Comparison of ENCODE assay signal across 19 cellular contexts in the genomic region with DNA sequence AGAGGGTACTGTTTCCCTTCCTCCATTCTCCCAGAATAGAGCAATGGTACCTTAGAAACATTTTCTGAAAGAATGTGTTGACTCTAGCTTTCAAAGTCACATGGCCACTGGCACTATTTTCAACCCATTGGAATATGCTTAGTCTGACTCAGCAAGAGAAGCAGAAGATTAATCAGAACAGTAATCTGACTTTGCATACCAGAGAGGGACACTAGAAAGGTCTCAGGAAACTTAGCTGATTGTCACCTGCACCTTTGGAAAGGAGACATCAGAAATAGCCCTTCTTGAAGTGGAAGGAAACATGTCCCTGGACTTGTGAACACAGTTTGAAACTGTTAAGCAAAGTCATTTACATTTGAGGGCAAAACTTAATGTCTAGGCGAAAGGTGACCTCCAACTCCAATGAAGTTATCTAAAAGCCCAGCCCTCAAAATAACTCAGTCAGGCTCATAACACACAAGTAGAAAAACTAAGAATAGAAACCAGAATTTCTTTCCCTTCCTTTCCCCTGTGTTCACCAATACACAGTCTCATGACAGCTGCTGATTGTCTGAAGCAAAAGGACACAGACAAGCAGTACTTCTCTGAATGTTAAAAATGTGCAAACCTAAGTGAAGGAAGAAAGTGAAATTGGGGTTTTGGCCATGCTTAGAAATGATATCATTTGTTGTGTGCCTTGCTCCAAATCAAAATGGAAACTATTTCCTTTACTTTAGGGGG.
DNase-seq lines count a peak whose midpoint lies in the region; ATAC-seq, FAIRE-seq and TF ChIP-seq lines count a peak whose summit lies in the region.
"Had no signal": no experiment of that assay in that cellular context is flagged by ENCODE, and none has a peak within 500 bp of the region (broad histone marks: within the 10 kb centered on the region; RNA-seq: fewer than 3 reads in every experiment).

No MANE protein-coding gene starts in this region.

- CTCF ChIA-PET in RWPE1 (lab: Yijun Ruan, JAX): no interaction called here

- ATAC-seq in GM18858 (IDR thresholded peaks at IDR 0.05; ENCODE audit: unreplicated experiment): peak; percentile 55
- peak; percentile 54 for ATAC-seq in GM21576 (IDR thresholded peaks at IDR 0.05; ENCODE audit: unreplicated experiment)
- ATAC-seq in HG03103 (IDR thresholded peaks at IDR 0.05; ENCODE audit: low read depth, unreplicated experiment): peak; percentile 56
- no peak for ATAC-seq in gastrocnemius medialis
- ATAC-seq: stimulated activated memory B cell treated with anti-CD40 and anti-IgM and Interleukin-4, amounts not matched to agents 10 μg/mL and 1 μg/mL and 100 μg/mL, for 72 hours had no signal

- no peak for TF ChIP-seq POLR2A in gastrocnemius medialis (IDR thresholded peaks at IDR 0.05)

- in situ Hi-C loops in gastrocnemius medialis (cut with MboI; ENCODE audit: low sequenced_read_pairs in 4 of 4): no loop called here

- H3K36me3 ChIP-seq in kidney (ENCODE audit: control insufficient read depth in 1 of 2, insufficient read depth in 2 of 2, low read length in 2 of 2): no peaks in the 10 kb centered on the region
- no peaks in the 10 kb centered on the region for H3K36me3 ChIP-seq in gastrocnemius medialis
- H3K36me3 ChIP-seq: transverse colon had no signal

- H3K9ac ChIP-seq in kidney (ENCODE audit: low read length in 2 of 2): no peak overlapping the region

- H3K27me3 ChIP-seq in gastrocnemius medialis: no peaks in the 10 kb centered on the region
- H3K27me3 ChIP-seq: transverse colon had no signal

- DNase-seq in kidney (no peak), HuH-7 (ENCODE audit: low spot score) (no peak), gastrocnemius medialis (no peak), HPDE6-E6E7 (ENCODE audit: extremely low spot score) (no peak), RWPE1 (ENCODE audit: low spot score) (no peak)
- DNase-seq: activated B cell treated with CpG ODN at 0.5 μM for 24 hours, amniotic stem cell, GDM1, naive B cell, NCI-H1930, NCI-H446, posterior cingulate gyrus, SHP77 treated with DMSO at 0.1 percent for 48 hours, transverse colon had no signal

- H3K27ac ChIP-seq in kidney (ENCODE audit: low read depth in 2 of 2, low read length in 2 of 2) (peak overlapping the region in 1 of 2 donors; percentile 47), gastrocnemius medialis (no peak overlapping the region), RWPE1 (no peak overlapping the region)
- H3K27ac ChIP-seq: transverse colon had no signal

- no peak for TF ChIP-seq CTCF in kidney (IDR thresholded peaks at IDR 0.05; ENCODE audit: borderline replicate concordance, extremely low read depth, insufficient read depth)
- TF ChIP-seq CTCF in gastrocnemius medialis (IDR thresholded peaks at IDR 0.05 in 4 of 5, conservative IDR thresholded peaks at IDR 0.05 in 1 of 5): no peak
- TF ChIP-seq CTCF in RWPE1 (conservative IDR thresholded peaks at IDR 0.05; ENCODE audit: low read depth): no peak

- FAIRE-seq in kidney (lab: Jason Lieb, UNC): peak; percentile 49
- FAIRE-seq: D721Med had no signal

- H3K4me3 ChIP-seq in kidney (ENCODE audit: low read length in 2 of 2): no peak overlapping the region
- H3K4me3 ChIP-seq in gastrocnemius medialis: no peak overlapping the region
- H3K4me3 ChIP-seq: transverse colon had no signal

- H3K4me1 ChIP-seq in kidney (ENCODE audit: control insufficient read depth in 1 of 2, insufficient read depth in 1 of 2, low read depth in 1 of 2, low read length in 2 of 2): peaks cover 0 to 5% of the 10 kb centered on the region in 2 donors
- H3K4me1 ChIP-seq in gastrocnemius medialis: no peaks in the 10 kb centered on the region
- H3K4me1 ChIP-seq: transverse colon had no signal

- POLR2A ChIA-PET in RWPE1 (lab: Yijun Ruan, JAX; ENCODE audit: low non-redundant PET): no interaction called here

- intact Hi-C loops in kidney (cut with DNase I) (no loop called here), gastrocnemius medialis (cut with DNase I; ENCODE audit: low total_unique reads) (no loop called here)

- H3K9me3 ChIP-seq in kidney (ENCODE audit: control insufficient read depth in 1 of 2, low read length in 2 of 2): no peaks in the 10 kb centered on the region
- H3K9me3 ChIP-seq in gastrocnemius medialis: no peaks in the 10 kb centered on the region
- H3K9me3 ChIP-seq: transverse colon had no signal

Comparison
In these comparisons a context has a peak if more than half of its experiments do, and no peak if none do; other contexts are left out.
1. ATAC-seq: peak in GM18858 (single experiment), GM21576 (single experiment) and HG03103 (single experiment); none in gastrocnemius medialis (0 of 2).